8 cellular contexts compared by ENCODE assay signal in genomic region chr19:18701250-18701608, GRCh38. TPM values are rescaled to one million over a fixed set of nuclear protein-coding genes. Genes with fewer than 3 reads are reported as not detected.
DNase-seq lines count a peak whose midpoint lies in the region; ATAC-seq, FAIRE-seq and TF ChIP-seq lines count a peak whose summit lies in the region.

No MANE protein-coding gene starts in this region.

- no peak overlapping the region for H3K27ac ChIP-seq in GM12878 (ENCODE audit: control insufficient read depth, insufficient read depth)

- 0 out of 2 replicates have a peak overlapping the region, but pooled peaks have one; percentile 10 for H2AFZ ChIP-seq in GM12878 (ENCODE audit: control insufficient read depth, low read depth, low read length)

- no peaks in the 10 kb centered on the region for H3K36me3 ChIP-seq in GM12878 (ENCODE audit: control insufficient read depth in 2 of 2, insufficient read depth in 2 of 2, low read length in 1 of 2)

- H3K9ac ChIP-seq in GM12878 (ENCODE audit: control insufficient read depth, insufficient read depth, low read length) = no peak overlapping the region

- peak; percentile 25 for ATAC-seq in GM18907 (IDR thresholded peaks at IDR 0.05; ENCODE audit: unreplicated experiment)
- ATAC-seq in HG03108 (IDR thresholded peaks at IDR 0.05; ENCODE audit: unreplicated experiment) = peak; percentile 21
- peak; percentile 27 for ATAC-seq in GM12878
- ATAC-seq in GM19467 (IDR thresholded peaks at IDR 0.05; ENCODE audit: unreplicated experiment) = no peak
- ATAC-seq in left colon = no peak

- H4K20me1 ChIP-seq in GM12878 (ENCODE audit: control insufficient read depth, insufficient read depth) = 0 out of 2 replicates have a peak, but pooled peaks cover 2% of the 10 kb centered on the region

- H3K79me2 ChIP-seq in GM12878 (ENCODE audit: control insufficient read depth, insufficient read depth, low read length) = no peaks in the 10 kb centered on the region; the same call in 1 of the 2 replicates

- no peak for FAIRE-seq in GM12878 (lab: Jason Lieb, UNC)

- in situ Hi-C loops in GM12878 (cut with MboI) = no loop called here

- no TSS peak for BruUV-seq in GM12878 (replicated peaks; lab: Mats Ljungman, UMichigan)

- RAD21 ChIA-PET in GM12878 (lab: Charles Lee; ENCODE audit: unreplicated experiment) = interaction anchor here (1.4 kb wide), 1 partner anchor 146 kb away, joined by 5 read pairs; no protein-coding TSS in a partner anchor

- H3K4me1 Mint-ChIP-seq in nephron progenitor cell = peaks cover 21% of the 10 kb centered on the region

- peaks cover 10% of the 10 kb centered on the region for H3K27me3 Mint-ChIP-seq in nephron progenitor cell (ENCODE audit: low read depth, poor library complexity)

- peak overlapping the region; percentile 67; the same call in 1 of the 2 replicates for H3K4me3 ChIP-seq in GM12878

- peak overlapping the region; percentile 94 for H3K4me2 ChIP-seq in GM12878 (ENCODE audit: control insufficient read depth, insufficient read depth)

- no peaks in the 10 kb centered on the region for H3K27me3 ChIP-seq in GM12878 (replicated peaks in 1 of 2; ENCODE audit: control insufficient read depth in 2 of 2, insufficient read depth in 2 of 2, low read length in 1 of 2)

- H3K4me3 Mint-ChIP-seq in nephron progenitor cell = peak overlapping the region; percentile 68

- intact Hi-C loops in GM12878 (cut with micrococcal nuclease; ENCODE audit: unreplicated experiment) = no loop called here
- intact Hi-C loops in left colon (cut with DNase I, micrococcal nuclease) = no loop called here

- 17% methylated on average over 7 of the region's 7 CpGs for WGBS in GM12878 (ENCODE audit: insufficient coverage, insufficient replicate concordance, low lambda C conversion rate, missing lambda C conversion rate)

- no peak for TF ChIP-seq EP300 in GM12878 (IDR thresholded peaks at IDR 0.05; ENCODE audit: borderline replicate concordance in 1 of 2, control insufficient read depth in 1 of 2, low read depth in 2 of 2, low read length in 2 of 2)

- DNase-seq in GM12878 (ENCODE audit: low read depth, low spot score) (no peak), nephron progenitor cell (no peak), H4 (ENCODE audit: low spot score) (no peak), NCI-H1436 (lab: John Stamatoyannopoulos, UW) (no peak), left colon (no peak)

- TF ChIP-seq POLR2A in GM12878 (IDR thresholded peaks at IDR 0.05; ENCODE audit: low read depth, low read length) = no peak

- TF ChIP-seq CTCF in GM12878 (IDR thresholded peaks at IDR 0.05 in 2 of 3, conservative IDR thresholded peaks at IDR 0.05 in 1 of 3; ENCODE audit: control insufficient read depth in 2 of 3, extremely low read depth in 1 of 3, insufficient read depth in 1 of 3, low read depth in 3 of 3, low read length in 3 of 3) = no peak
- TF ChIP-seq CTCF in nephron progenitor cell (IDR thresholded peaks at IDR 0.05) = no peak

- SMC1A ChIA-PET in GM12878 (lab: Charles Lee; ENCODE audit: uncharacterized antibody, unreplicated experiment) = no interaction called here

- no peaks in the 10 kb centered on the region for H3K36me3 Mint-ChIP-seq in nephron progenitor cell (ENCODE audit: low read depth)

- POLR2A ChIA-PET in GM12878 (lab: Charles Lee) = interaction anchor here (0.7 kb wide), 1 partner anchor 19 kb away, joined by 4 read pairs; no protein-coding TSS in a partner anchor

- no peaks in the 10 kb centered on the region for H3K9me3 ChIP-seq in GM12878 (replicated peaks; ENCODE audit: control insufficient read depth, insufficient read depth, low read length)

- peaks cover 27% of the 10 kb centered on the region for H3K4me1 ChIP-seq in GM12878 (ENCODE audit: control insufficient read depth, insufficient read depth, low read length)

- H3K27ac Mint-ChIP-seq in nephron progenitor cell = no peak overlapping the region

- CTCF ChIA-PET in GM12878 (lab: Yijun Ruan, JAX) = interaction anchor here (0.6 kb wide), 1 partner anchor 244 kb away, joined by 3 read pairs; no protein-coding TSS in a partner anchor

- H3K9me3 Mint-ChIP-seq in nephron progenitor cell = no peaks in the 10 kb centered on the region

- no peak for TF ChIP-seq RAD21 in GM12878 (IDR thresholded peaks at IDR 0.05; ENCODE audit: insufficient read depth, low read depth, low read length)

TF ChIP-seq in GM12878, 131 proteins besides CTCF, POLR2A, EP300 and RAD21:
- TF ChIP-seq EZH2 (IDR thresholded peaks at IDR 0.05; ENCODE audit: borderline replicate concordance, control insufficient read depth, low read depth, low read length) (no peak), MTA2 (IDR thresholded peaks at IDR 0.05; ENCODE audit: low read depth) (no peak), ATF3 (IDR thresholded peaks at IDR 0.05; ENCODE audit: borderline replicate concordance, extremely low read depth, low read depth, low read length) (no peak), RBBP5 (conservative IDR thresholded peaks at IDR 0.05) (no peak), CREB1 (IDR thresholded peaks at IDR 0.05; ENCODE audit: low read depth) (no peak), ZBTB33 (IDR thresholded peaks at IDR 0.05) (no peak), NR2C2 (IDR thresholded peaks at IDR 0.05; ENCODE audit: borderline replicate concordance, control insufficient read depth, insufficient read length, low read depth) (no peak), PKNOX1 (IDR thresholded peaks at IDR 0.05) (no peak), KDM1A (IDR thresholded peaks at IDR 0.05; ENCODE audit: borderline replicate concordance) (no peak), HDAC2 (IDR thresholded peaks at IDR 0.05) (no peak)

RNA-seq across cellular contexts. Expression of gene CRTC1, which starts 17.7 kb away (rescaled TPM):
- total RNA-seq in GM12878 (2013; cell fraction: nucleolus; rRNA removed) = 6.6 and 7.9 TPM in 2 replicates
- total RNA-seq in GM12878 (2014; rRNA removed) (0.82 and 1.3 TPM in 2 replicates), GM12878 (2014; rRNA removed; fragmentation: Illumina TruSeq; extraction: Trizol) (0.28 and 0.31 TPM in 2 replicates), GM12878 (2021) (3.5 and 4.6 TPM in 2 replicates), left colon (10 to 100 TPM; 10.2 TPM)
- polyA plus RNA-seq in GM12878 (2011; ENCODE audit: low read depth) = 0.39 TPM
- polyA plus RNA-seq in GM12878 (2011; rRNA removed) (0.37 and 0.50 TPM in 2 replicates), GM12878 (2014; fragmentation: Illumina TruSeq; extraction: Trizol) (0.65 and 0.78 TPM in 2 replicates), GM12878 (2014; fragmentation: Nextera tagmentation; extraction: Ambion mirVana) (under 1 TPM in 1 of 2 experiments, not detected in 1; 0.02 TPM), GM12878 (2014; rRNA removed) (2.5 and 2.6 TPM in 2 replicates), GM12878 (2016; fragmentation: Nextera tagmentation; extraction: Ambion mirVana) (1 to 10 TPM; 1.1 TPM)
- 0.37 and 1.1 TPM in 2 replicates for polyA plus RNA-seq in GM12878 (2011; cell fraction: cytosol; rRNA removed)
- 10.9 and 15.4 TPM in 2 replicates for polyA plus RNA-seq in GM12878 (2011; cell fraction: nucleus; rRNA removed)
- 2.2 and 2.5 TPM in 2 replicates for polyA plus RNA-seq in GM12878 (2012)
- polyA minus RNA-seq in GM12878 (2011; rRNA and poly(A)+ RNA removed) = 0.29 and 0.93 TPM in 2 replicates
- 1.1 and 1.5 TPM in 2 replicates for polyA minus RNA-seq in GM12878 (2011; cell fraction: cytosol; rRNA and poly(A)+ RNA removed)
- polyA minus RNA-seq in GM12878 (2011; cell fraction: nucleus; rRNA and poly(A)+ RNA removed) = 1.8 and 3.9 TPM in 2 replicates
- total RNA-seq in H4 (2014; rRNA removed; shearing (Covaris generic)) = 2.3 and 2.6 TPM in 2 replicates

Comparison
In these comparisons a context has a peak if more than half of its experiments do, and no peak if none do; other contexts are left out.
1. ATAC-seq: peak in GM18907 (single experiment), HG03108 (single experiment) and GM12878 (single experiment); none in GM19467 (single experiment) and left colon (single experiment).